ENCODE assay signal across 1 cellular context in the genomic region with DNA sequence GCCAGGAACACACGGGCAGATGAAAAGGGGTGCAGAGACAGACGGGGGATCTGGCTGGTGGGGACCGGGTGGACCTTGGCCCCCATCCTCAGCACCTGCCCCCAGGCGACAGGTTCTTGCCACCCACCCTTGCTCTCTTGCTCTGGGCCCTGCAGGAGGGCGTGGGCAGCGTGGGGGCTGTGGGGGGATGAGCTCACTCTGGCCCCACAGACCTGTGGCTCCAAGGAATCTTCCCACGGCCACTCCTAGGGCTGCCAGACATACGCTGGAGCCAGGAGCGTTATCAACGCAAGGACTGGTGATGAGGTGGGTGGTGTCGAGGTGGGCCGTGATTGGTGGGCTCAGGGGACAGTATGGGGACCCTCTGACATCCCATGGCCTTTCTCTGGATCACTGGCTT.
TF ChIP-seq lines count a peak whose summit lies in the region.

No MANE protein-coding gene starts in this region.

TF ChIP-seq in HEK293, 187 proteins besides CTCF, POLR2A, EP300 and RAD21 (continued from another document):
- TF ChIP-seq, protein P1, sequence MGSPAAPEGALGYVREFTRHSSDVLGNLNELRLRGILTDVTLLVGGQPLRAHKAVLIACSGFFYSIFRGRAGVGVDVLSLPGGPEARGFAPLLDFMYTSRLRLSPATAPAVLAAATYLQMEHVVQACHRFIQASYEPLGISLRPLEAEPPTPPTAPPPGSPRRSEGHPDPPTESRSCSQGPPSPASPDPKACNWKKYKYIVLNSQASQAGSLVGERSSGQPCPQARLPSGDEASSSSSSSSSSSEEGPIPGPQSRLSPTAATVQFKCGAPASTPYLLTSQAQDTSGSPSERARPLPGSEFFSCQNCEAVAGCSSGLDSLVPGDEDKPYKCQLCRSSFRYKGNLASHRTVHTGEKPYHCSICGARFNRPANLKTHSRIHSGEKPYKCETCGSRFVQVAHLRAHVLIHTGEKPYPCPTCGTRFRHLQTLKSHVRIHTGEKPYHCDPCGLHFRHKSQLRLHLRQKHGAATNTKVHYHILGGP (tag by site-specific recombination; IDR thresholded peaks at IDR 0.05): no peak
- no peak for TF ChIP-seq ZNF830 (tag by site-specific recombination; IDR thresholded peaks at IDR 0.05; ENCODE audit: low read depth)
